7 cellular contexts compared by ENCODE assay signal in genomic region chr16:30446203-30446595, GRCh38. TPM values are rescaled to one million over a fixed set of nuclear protein-coding genes. Genes with fewer than 3 reads are reported as not detected.
DNase-seq lines count a peak whose midpoint lies in the region; TF ChIP-seq lines count a peak whose summit lies in the region.

No MANE protein-coding gene starts in this region.

- H3K4me1 ChIP-seq in spleen = peaks cover 28 to 61% (median 47%) of the 10 kb centered on the region in 6 donors

- H3K27ac ChIP-seq in spleen = peak overlapping the region; percentile 82 to 99 (median 97)

- POLR2A ChIA-PET in HEK293T (lab: Yijun Ruan, JAX) = interaction anchor here (0.8 to 6.9 kb wide), 10 partner anchors 11 to 214 kb away, joined by 3 to 50 read pairs (median 5); partner anchors contain the start of genes DCTPP1 and ZNF747
- POLR2A ChIA-PET in activated CD4-positive, alpha-beta memory T cell treated with anti-CD3 and anti-CD28 coated beads, Interleukin-2, amount 10 ng/mL, durations not matched to agents 7 days and 5 days (lab: Charles Lee) = interaction anchor here (0.7 to 12.7 kb wide), 8 partner anchors 12 to 89 kb away, joined by 3 to 163 read pairs (median 4); partner anchors contain the start of genes DCTPP1 and ITGAL

- H3K4me3 Mint-ChIP-seq in activated CD4-positive, alpha-beta memory T cell treated with anti-CD3 and anti-CD28 coated beads, Interleukin-2, amount 10 ng/mL, durations not matched to agents 7 days and 5 days = peak overlapping the region; percentile 89

- no peaks in the 10 kb centered on the region for H3K27me3 ChIP-seq in spleen (replicated peaks in 1 of 7)

- H3K4me3 ChIP-seq in iPS-11a (ENCODE audit: low read depth, low read length) = peak overlapping the region; percentile 69
- peak overlapping the region; percentile 65 to 99 (median 86) for H3K4me3 ChIP-seq in spleen

- no peaks in the 10 kb centered on the region for H3K27me3 Mint-ChIP-seq in activated CD4-positive, alpha-beta memory T cell treated with anti-CD3 and anti-CD28 coated beads, Interleukin-2, amount 10 ng/mL, durations not matched to agents 7 days and 5 days

- H3K9me3 Mint-ChIP-seq in activated CD4-positive, alpha-beta memory T cell treated with anti-CD3 and anti-CD28 coated beads, Interleukin-2, amount 10 ng/mL, durations not matched to agents 7 days and 5 days = no peaks in the 10 kb centered on the region

- TF ChIP-seq POLR2A in spleen (IDR thresholded peaks at IDR 0.05) = no peak

- no peak for TF ChIP-seq CTCF in spleen (IDR thresholded peaks at IDR 0.05 in 8 of 11, conservative IDR thresholded peaks at IDR 0.05 in 3 of 11)

- peaks cover 60% of the 10 kb centered on the region for H3K4me1 Mint-ChIP-seq in activated CD4-positive, alpha-beta memory T cell treated with anti-CD3 and anti-CD28 coated beads, Interleukin-2, amount 10 ng/mL, durations not matched to agents 7 days and 5 days

- peaks cover 0 to 27% (median 0%) of the 10 kb centered on the region in 6 donors for H3K36me3 ChIP-seq in spleen

- H3K36me3 Mint-ChIP-seq in activated CD4-positive, alpha-beta memory T cell treated with anti-CD3 and anti-CD28 coated beads, Interleukin-2, amount 10 ng/mL, durations not matched to agents 7 days and 5 days (ENCODE audit: low read depth) = peaks cover 29% of the 10 kb centered on the region

- no peaks in the 10 kb centered on the region for H3K9me3 ChIP-seq in spleen

- intact Hi-C loops in spleen (cut with DNase I; ENCODE audit: low total_unique reads) = loop anchor here (10.0 kb wide), 1 partner anchor 79 kb away; the partner anchor contains the start of gene ZNF768

- CTCF ChIA-PET in HEK293T (lab: Yijun Ruan, JAX) = interaction anchor here (1.2 to 2.7 kb wide), 3 partner anchors 16 to 169 kb away, joined by 3 to 13 read pairs (median 3); partner anchors contain the start of genes DCTPP1 and ZNF764
- CTCF ChIA-PET in activated CD4-positive, alpha-beta memory T cell treated with anti-CD3 and anti-CD28 coated beads, Interleukin-2, amount 10 ng/mL, durations not matched to agents 7 days and 5 days (lab: Charles Lee) = interaction anchor here (1.3 to 4.2 kb wide), 4 partner anchors 10 to 152 kb away, joined by 3 to 27 read pairs (median 4); partner anchors contain the start of gene DCTPP1

- 76 to 86% (median 79%) methylated on average over 10 of the region's 10 CpGs for WGBS in spleen, 5 donors

- DNase-seq in HEK293T (ENCODE audit: extremely low spot score) = no peak
- DNase-seq in activated CD4-positive, alpha-beta memory T cell treated with anti-CD3 and anti-CD28 coated beads, Interleukin-2, amount 10 ng/mL, durations not matched to agents 7 days and 5 days = no peak
- DNase-seq in spleen = no peak
- no peak for DNase-seq in HCEC 1CT
- no peak for DNase-seq in HT-29 (ENCODE audit: low spot score)
- DNase-seq in NCI-H2029 (lab: John Stamatoyannopoulos, UW) = no peak

- H3K27ac Mint-ChIP-seq in activated CD4-positive, alpha-beta memory T cell treated with anti-CD3 and anti-CD28 coated beads, Interleukin-2, amount 10 ng/mL, durations not matched to agents 7 days and 5 days = peak overlapping the region; percentile 89

TF ChIP-seq in HEK293T, 16 proteins besides CTCF, POLR2A, EP300 and RAD21:
- no peak for TF ChIP-seq ARNT (IDR thresholded peaks at IDR 0.05)
- TF ChIP-seq SUZ12 (IDR thresholded peaks at IDR 0.05) = no peak
- no peak for TF ChIP-seq SP1 (IDR thresholded peaks at IDR 0.05)
- TF ChIP-seq L3MBTL2 (conservative IDR thresholded peaks at IDR 0.05) = peak; percentile 4
- TF ChIP-seq BHLHE40 (IDR thresholded peaks at IDR 0.05; ENCODE audit: borderline replicate concordance) = no peak
- no peak for TF ChIP-seq PKNOX1 (IDR thresholded peaks at IDR 0.05)
- no peak for TF ChIP-seq FOXK2 (IDR thresholded peaks at IDR 0.05)

RNA-seq across cellular contexts. Expression of gene SEPHS2, which starts 0.5 kb away (rescaled TPM):
- 10 to 100 TPM; 56.3 to 57.8 TPM for total RNA-seq in activated CD4-positive, alpha-beta memory T cell treated with anti-CD3 and anti-CD28 coated beads, Interleukin-2, amount 10 ng/mL, durations not matched to agents 7 days and 5 days
- total RNA-seq in spleen = 10 to 100 TPM; 35.5 to 54.7 (median 43.7) TPM
- 10 to 100 TPM; 42.4 to 56.0 (median 49.5) TPM for polyA plus RNA-seq in spleen
- 11.0 and 12.4 TPM in 2 replicates for total RNA-seq in HT-29 (2014; rRNA removed; shearing (Covaris generic))

RNA-seq across cellular contexts. Expression of gene DCTPP1, which starts 16.4 kb away (rescaled TPM):
- 10 to 100 TPM; 51.3 to 51.4 TPM for total RNA-seq in activated CD4-positive, alpha-beta memory T cell treated with anti-CD3 and anti-CD28 coated beads, Interleukin-2, amount 10 ng/mL, durations not matched to agents 7 days and 5 days
- 10 to 100 TPM; 17.6 to 36.3 (median 28.6) TPM for total RNA-seq in spleen
- 10 to 100 TPM; 25.5 to 49.1 (median 41.9) TPM for polyA plus RNA-seq in spleen
- total RNA-seq in HT-29 (2014; rRNA removed; shearing (Covaris generic)) = 107 and 111 TPM in 2 replicates

RNA-seq across cellular contexts. Expression of gene ITGAL, which starts 26.3 kb away (rescaled TPM):
- 100 to 1,000 TPM; 583 to 586 TPM for total RNA-seq in activated CD4-positive, alpha-beta memory T cell treated with anti-CD3 and anti-CD28 coated beads, Interleukin-2, amount 10 ng/mL, durations not matched to agents 7 days and 5 days
- total RNA-seq in spleen = 100 to 1,000 TPM; 100 to 212 (median 153) TPM
- polyA plus RNA-seq in spleen = 10 to 100 TPM; 26.6 to 64.4 (median 51.1) TPM
- total RNA-seq in HT-29 (2014; rRNA removed; shearing (Covaris generic)) = not detected in 2 replicates

RNA-seq across cellular contexts. Expression of gene ZNF771, which starts 38.8 kb away (rescaled TPM):
- total RNA-seq in activated CD4-positive, alpha-beta memory T cell treated with anti-CD3 and anti-CD28 coated beads, Interleukin-2, amount 10 ng/mL, durations not matched to agents 7 days and 5 days = 1 to 10 TPM; 4.2 to 4.5 TPM
- 10 to 100 TPM in 1 of 7 donors, 1 to 10 TPM in 6; 2.2 to 10.2 (median 3.1) TPM for total RNA-seq in spleen
- polyA plus RNA-seq in spleen = 1 to 10 TPM; 2.3 to 3.7 (median 3.1) TPM
- total RNA-seq in HT-29 (2014; rRNA removed; shearing (Covaris generic)) = 12.6 and 17.7 TPM in 2 replicates

RNA-seq across cellular contexts. Expression of gene ZNF48, which starts 51.0 kb away (rescaled TPM):
- 10 to 100 TPM; 14.2 to 14.5 TPM for total RNA-seq in activated CD4-positive, alpha-beta memory T cell treated with anti-CD3 and anti-CD28 coated beads, Interleukin-2, amount 10 ng/mL, durations not matched to agents 7 days and 5 days
- 10 to 100 TPM in 3 of 7 donors, 1 to 10 TPM in 4; 7.1 to 10.4 (median 9.5) TPM for total RNA-seq in spleen
- 1 to 10 TPM; 2.7 to 5.7 (median 3.5) TPM for polyA plus RNA-seq in spleen
- total RNA-seq in HT-29 (2014; rRNA removed; shearing (Covaris generic)) = 19.0 and 20.3 TPM in 2 replicates

Comparison
In these comparisons a context has a peak if more than half of its experiments do, and no peak if none do; other contexts are left out.
1. RNA of gene ITGAL, which starts 26.3 kb away (total RNA-seq): 583 to 586 TPM in activated CD4-positive, alpha-beta memory T cell treated with anti-CD3 and anti-CD28 coated beads, Interleukin-2, amount 10 ng/mL, durations not matched to agents 7 days and 5 days and 100 to 212 TPM in spleen; not detected in HT-29; every median in the first group is over 100 times any median in the second.